Comparison of ENCODE assay signal across 18 cellular contexts in the genomic region with DNA sequence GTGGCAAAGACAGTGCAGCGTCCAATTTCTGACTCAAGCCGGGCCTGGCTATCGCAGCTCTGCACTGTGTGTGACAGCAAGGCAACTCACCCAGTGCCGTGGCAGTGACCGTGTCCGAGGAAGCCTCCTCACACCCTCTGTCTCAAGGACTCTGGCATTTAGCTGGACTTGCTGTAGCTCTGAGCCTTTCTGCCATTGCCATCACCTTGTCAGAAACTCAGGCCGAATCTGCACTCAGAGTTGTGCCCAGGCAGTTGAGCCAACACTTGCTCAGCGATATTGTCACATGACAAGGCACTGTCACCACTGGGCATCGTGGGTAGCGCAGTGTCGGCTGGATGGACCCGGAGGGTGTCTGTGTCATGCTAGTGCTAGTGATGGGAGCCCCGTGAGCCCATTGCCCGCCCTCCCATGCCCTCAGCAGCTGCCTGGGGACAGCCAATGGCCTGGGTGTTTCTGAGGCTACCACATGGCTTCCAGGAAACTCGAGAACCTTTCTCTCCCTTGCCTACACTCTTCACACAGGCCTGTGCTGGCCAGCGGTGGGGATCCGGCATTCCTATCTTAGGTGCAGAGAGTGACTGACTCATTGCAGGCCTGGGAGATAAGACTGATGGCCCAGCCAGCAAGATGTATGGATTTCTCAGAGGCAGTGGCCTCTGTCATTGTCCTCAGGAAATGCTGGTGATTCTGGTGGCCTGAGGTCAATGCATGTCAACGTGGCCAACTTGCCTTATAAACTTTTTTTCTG. TPM values are rescaled to one million over a fixed set of nuclear protein-coding genes. Genes with fewer than 3 reads are reported as not detected.
DNase-seq lines count a peak whose midpoint lies in the region; ATAC-seq and TF ChIP-seq lines count a peak whose summit lies in the region.
"Had no signal": no experiment of that assay in that cellular context is flagged by ENCODE, and none has a peak within 500 bp of the region (broad histone marks: within the 10 kb centered on the region; RNA-seq: fewer than 3 reads in every experiment).

No MANE protein-coding gene starts in this region.

- H3K4me1 ChIP-seq in RWPE2 (ENCODE audit: insufficient read depth, poor library complexity, severe bottlenecking), result no peaks in the 10 kb centered on the region
- H3K4me1 ChIP-seq: left lung, stomach had no signal

- H3K4me3 ChIP-seq in RWPE2 (ENCODE audit: severe bottlenecking) (no peak overlapping the region), epithelial cell of esophagus (ENCODE audit: low read length) (no peak overlapping the region)
- H3K4me3 ChIP-seq: left lung, prostate gland, stomach had no signal

- no peaks in the 10 kb centered on the region for H3K36me3 ChIP-seq in RWPE2 (ENCODE audit: low read depth)
- H3K36me3 ChIP-seq: left lung, prostate gland, stomach had no signal

- H3K27ac ChIP-seq in RWPE2 (ENCODE audit: poor library complexity, severe bottlenecking), result no peak overlapping the region
- H3K27ac ChIP-seq: left lung, prostate gland, stomach had no signal

- ATAC-seq in RWPE2 (ENCODE audit: low read depth), result peak; percentile 58; the same call in 1 of the 3 replicates
- ATAC-seq: left lung had no signal

- peak; percentile 21 for DNase-seq in EL
- no peak for DNase-seq in RWPE2 (ENCODE audit: low spot score)
- peak; percentile 22 for DNase-seq in epithelial cell of esophagus (ENCODE audit: low read depth)
- DNase-seq in posterior vena cava (ENCODE audit: low spot score), result peak; percentile 70
- no peak for DNase-seq in GDM1 (lab: John Stamatoyannopoulos, UW)
- DNase-seq in superior temporal gyrus (ENCODE audit: extremely low spot score), result no peak
- DNase-seq in NAMALWA (ENCODE audit: low spot score), result no peak
- DNase-seq: activated CD8-positive, alpha-beta memory T cell treated with anti-CD3 and anti-CD28 coated beads for 24 hours; AML-193; DMS 273 treated with DMSO at 0.1 percent for 48 hours; hippocampal formation; NCI-H187; NCI-H446 treated with DMSO at 0.1 percent for 48 hours; stomach had no signal

- H3K9me3 ChIP-seq in RWPE2 (ENCODE audit: severe bottlenecking), result no peaks in the 10 kb centered on the region
- H3K9me3 ChIP-seq: left lung, prostate gland, stomach had no signal

- intact Hi-C loops in posterior vena cava (cut with DNase I), result loop anchor here in 1 of 2 donors (10.0 kb wide), 1 partner anchor 1672 kb away; a partner anchor contains a TSS

- TF ChIP-seq CTCF in RWPE2 (IDR thresholded peaks at IDR 0.05; ENCODE audit: poor library complexity, severe bottlenecking) (no peak), epithelial cell of esophagus (IDR thresholded peaks at IDR 0.05; ENCODE audit: insufficient read depth, low read depth, low read length, missing control alignments) (no peak)

- H3K27me3 ChIP-seq in RWPE2 (ENCODE audit: insufficient read depth, poor library complexity, severe bottlenecking), result no peaks in the 10 kb centered on the region
- H3K27me3 ChIP-seq: left lung had no signal

RNA-seq across cellular contexts. Expression of a gene that starts 22.1 kb away (rescaled TPM):
- total RNA-seq in posterior vena cava, result not detected
- total RNA-seq: left lung, LHCN-M2, prostate gland, SK-MEL-5, stomach had no signal

Comparison
In these comparisons a context has a peak if more than half of its experiments do, and no peak if none do; other contexts are left out.
1. DNase-seq: peak in EL (single experiment), epithelial cell of esophagus (single experiment) and posterior vena cava (single experiment); none in RWPE2 (single experiment), GDM1 (single experiment), superior temporal gyrus (single experiment) and NAMALWA (single experiment).